ENCODE assay signal across 8 cellular contexts in genomic region chr17:75036643-75037268, GRCh38. TPM values are rescaled to one million over a fixed set of nuclear protein-coding genes. Genes with fewer than 3 reads are reported as not detected.
DNase-seq lines count a peak whose midpoint lies in the region; ATAC-seq and TF ChIP-seq lines count a peak whose summit lies in the region.

No MANE protein-coding gene starts in this region.

- no peak for TF ChIP-seq CTCF in gastrocnemius medialis (IDR thresholded peaks at IDR 0.05 in 4 of 5, conservative IDR thresholded peaks at IDR 0.05 in 1 of 5)

- intact Hi-C loops in Right ventricle myocardium superior (cut with DNase I) = loop anchor here (10.0 kb wide), 1 partner anchor 52 kb away; the partner anchor contains the start of gene CDR2L
- intact Hi-C loops in gastrocnemius medialis (cut with DNase I; ENCODE audit: low total_unique reads) = no loop called here

- H3K27ac Mint-ChIP-seq in activated T-helper 17 cell treated with anti-CD3 and anti-CD28 coated beads, Interleukin-2, amount 50 U/mL, for 72 hours = peak overlapping the region; percentile 79

- no peaks in the 10 kb centered on the region for H3K9me3 Mint-ChIP-seq in activated T-helper 17 cell treated with anti-CD3 and anti-CD28 coated beads, Interleukin-2, amount 50 U/mL, for 72 hours

- H3K4me3 ChIP-seq in gastrocnemius medialis = peak overlapping the region in 2 of 4 donors; percentile 1 to 16

- DNase-seq in Caki2 (ENCODE audit: low read depth) (peak; percentile 94), NCI-H748 treated with DMSO at 0.1 percent for 48 hours (lab: John Stamatoyannopoulos, UW) (peak; percentile 41), Right ventricle myocardium superior (peak; percentile 93), gastrocnemius medialis (peak; percentile 66 to 84), NCI-H524 (lab: John Stamatoyannopoulos, UW) (no peak), GM03348 (ENCODE audit: low spot score) (no peak)

- peak overlapping the region; percentile 79 to 88 (median 85) for H3K27ac ChIP-seq in gastrocnemius medialis

- H3K4me1 ChIP-seq in gastrocnemius medialis = peaks cover 11 to 25% of the 10 kb centered on the region in 2 donors

- in situ Hi-C loops in Caki2 (cut with HindIII; ENCODE audit: low pct_unique_long_range_greater_than_20kb, low sequenced_read_pairs) (no loop called here), gastrocnemius medialis (cut with MboI; ENCODE audit: low sequenced_read_pairs in 4 of 4) (no loop called here)

- peaks cover 0 to 38% of the 10 kb centered on the region in 2 donors for H3K36me3 ChIP-seq in gastrocnemius medialis

- ATAC-seq in activated T-helper 17 cell treated with anti-CD3 and anti-CD28 coated beads, Interleukin-2, amount 50 U/mL, for 72 hours (replicated peaks) = peak; percentile 68
- ATAC-seq in Right ventricle myocardium superior (ENCODE audit: poor library complexity) = peak; percentile 40
- peak; percentile 35 to 46 for ATAC-seq in gastrocnemius medialis
- ATAC-seq in HG03025 (IDR thresholded peaks at IDR 0.05; ENCODE audit: low FRiP score, unreplicated experiment) = no peak

- peak overlapping the region; percentile 71 for H3K4me3 Mint-ChIP-seq in activated T-helper 17 cell treated with anti-CD3 and anti-CD28 coated beads, Interleukin-2, amount 50 U/mL, for 72 hours

- no peaks in the 10 kb centered on the region for H3K27me3 Mint-ChIP-seq in activated T-helper 17 cell treated with anti-CD3 and anti-CD28 coated beads, Interleukin-2, amount 50 U/mL, for 72 hours

- H3K36me3 Mint-ChIP-seq in activated T-helper 17 cell treated with anti-CD3 and anti-CD28 coated beads, Interleukin-2, amount 50 U/mL, for 72 hours (ENCODE audit: low read depth) = peaks cover 66% of the 10 kb centered on the region

- peaks cover 42% of the 10 kb centered on the region for H3K4me1 Mint-ChIP-seq in activated T-helper 17 cell treated with anti-CD3 and anti-CD28 coated beads, Interleukin-2, amount 50 U/mL, for 72 hours

- no peak for TF ChIP-seq POLR2A in gastrocnemius medialis (IDR thresholded peaks at IDR 0.05)

- H3K27me3 ChIP-seq in gastrocnemius medialis = no peaks in the 10 kb centered on the region

- no peaks in the 10 kb centered on the region for H3K9me3 ChIP-seq in gastrocnemius medialis

RNA-seq across cellular contexts. Expression of gene ATP5PD, which starts 10.0 kb away (rescaled TPM):
- total RNA-seq in Caki2 (2014; rRNA removed; shearing (Covaris generic); ENCODE audit: low replicate concordance) = 289 and 430 TPM in 2 replicates
- total RNA-seq in activated T-helper 17 cell treated with anti-CD3 and anti-CD28 coated beads, Interleukin-2, amount 50 U/mL, for 72 hours = 100 to 1,000 TPM; 164 to 216 TPM
- total RNA-seq in Right ventricle myocardium superior = 832 TPM
- total RNA-seq in gastrocnemius medialis = 100 to 1,000 TPM; 377 to 495 (median 491) TPM

RNA-seq across cellular contexts. Expression of gene KCTD2, which starts 10.3 kb away (rescaled TPM):
- total RNA-seq in Caki2 (2014; rRNA removed; shearing (Covaris generic); ENCODE audit: low replicate concordance) = 17.9 and 26.6 TPM in 2 replicates
- 10 to 100 TPM; 21.3 to 22.1 TPM for total RNA-seq in activated T-helper 17 cell treated with anti-CD3 and anti-CD28 coated beads, Interleukin-2, amount 50 U/mL, for 72 hours
- total RNA-seq in Right ventricle myocardium superior = 23.8 TPM
- total RNA-seq in gastrocnemius medialis = 10 to 100 TPM; 29.4 to 51.1 (median 41.8) TPM

RNA-seq across cellular contexts. Expression of gene MRPL58, which starts 24.3 kb away (rescaled TPM):
- 58.8 and 82.1 TPM in 2 replicates for total RNA-seq in Caki2 (2014; rRNA removed; shearing (Covaris generic); ENCODE audit: low replicate concordance)
- 10 to 100 TPM; 25.4 to 48.2 TPM for total RNA-seq in activated T-helper 17 cell treated with anti-CD3 and anti-CD28 coated beads, Interleukin-2, amount 50 U/mL, for 72 hours
- total RNA-seq in Right ventricle myocardium superior = 46.6 TPM
- total RNA-seq in gastrocnemius medialis = 100 to 1,000 TPM in 3 of 4 donors, 10 to 100 TPM in 1; 97.9 to 141 (median 107) TPM

RNA-seq across cellular contexts. Expression of gene CDR2L, which starts 49.3 kb away (rescaled TPM):
- 32.7 and 33.6 TPM in 2 replicates for total RNA-seq in Caki2 (2014; rRNA removed; shearing (Covaris generic); ENCODE audit: low replicate concordance)
- total RNA-seq in activated T-helper 17 cell treated with anti-CD3 and anti-CD28 coated beads, Interleukin-2, amount 50 U/mL, for 72 hours = 1 to 10 TPM in 1 of 2 donors, under 1 TPM in 1; 0.56 to 1.2 TPM
- total RNA-seq in Right ventricle myocardium superior (18.4 TPM), gastrocnemius medialis (1 to 10 TPM; 1.3 to 3.6 (median 2.6) TPM)

RNA-seq across cellular contexts. Expression of gene SLC16A5, which starts 51.0 kb away (rescaled TPM):
- total RNA-seq in Caki2 (2014; rRNA removed; shearing (Covaris generic); ENCODE audit: low replicate concordance) = 3.0 and 4.4 TPM in 2 replicates
- 10 to 100 TPM in 1 of 2 donors, 1 to 10 TPM in 1; 5.4 to 14.6 TPM for total RNA-seq in activated T-helper 17 cell treated with anti-CD3 and anti-CD28 coated beads, Interleukin-2, amount 50 U/mL, for 72 hours
- total RNA-seq in Right ventricle myocardium superior (6.5 TPM), gastrocnemius medialis (1 to 10 TPM; 1.5 to 7.9 (median 6.9) TPM)

Comparison
In these comparisons a context has a peak if more than half of its experiments do, and no peak if none do; other contexts are left out.
1. DNase-seq: peak in Caki2 (single experiment), NCI-H748 treated with DMSO at 0.1 percent for 48 hours (single experiment), Right ventricle myocardium superior (single experiment) and gastrocnemius medialis (2 of 2); none in NCI-H524 (0 of 2) and GM03348 (single experiment).